In genomic region chr2:52828112-52828511, GRCh38 we compare ENCODE assay signal across 8 cellular contexts.
"Had no signal": no experiment of that assay in that cellular context is flagged by ENCODE, and none has a peak within 500 bp of the region (broad histone marks: within the 10 kb centered on the region; RNA-seq: fewer than 3 reads in every experiment).

No MANE protein-coding gene starts in this region.

- DNase-seq: GDM1, GF-D8 had no signal

- ATAC-seq: GM12878 had no signal

- H3K4me3 ChIP-seq: GM12878 had no signal

- FAIRE-seq: G401.6, GM12878, GM12891, GM12892, GM18507, GM19239 had no signal
